ENCODE assay signal across 8 cellular contexts in genomic region chr2:62038980-62039771, GRCh38.
DNase-seq lines count a peak whose midpoint lies in the region; FAIRE-seq and TF ChIP-seq lines count a peak whose summit lies in the region.

No MANE protein-coding gene starts in this region.

- POLR2A ChIA-PET in activated CD4-positive, alpha-beta T cell treated with anti-CD3 and anti-CD28 coated beads, Interleukin-2, amount 10 ng/mL, durations not matched to agents 7 days and 5 days (lab: Charles Lee) = no interaction called here

- peak overlapping the region; percentile 60 for H3K27ac Mint-ChIP-seq in activated CD4-positive, alpha-beta T cell treated with anti-CD3 and anti-CD28 coated beads, Interleukin-2, amount 10 ng/mL, durations not matched to agents 7 days and 5 days
- peak overlapping the region; percentile 60 for H3K27ac Mint-ChIP-seq in astrocyte (ENCODE audit: unreplicated experiment)

- peaks cover 14% of the 10 kb centered on the region for H3K4me1 ChIP-seq in Karpas-422 (ENCODE audit: low read length)
- no peaks in the 10 kb centered on the region for H3K4me1 ChIP-seq in astrocyte (ENCODE audit: insufficient read depth, low read length)

- peak; percentile 16 for DNase-seq in activated CD4-positive, alpha-beta T cell treated with anti-CD3 and anti-CD28 coated beads, Interleukin-2, amount 10 ng/mL, durations not matched to agents 7 days and 5 days
- DNase-seq in activated CD4-positive, alpha-beta T cell treated with anti-CD3 and anti-CD28 coated beads, Interleukin-2, amount 50 U/mL, for 4 hours = no peak
- peak; percentile 5 for DNase-seq in H4 (ENCODE audit: low spot score)
- DNase-seq in Karpas-422 = peak; percentile 83
- DNase-seq in astrocyte (ENCODE audit: low read depth) = peak; percentile 67
- DNase-seq in stimulated activated CD4-positive, alpha-beta T cell treated with anti-CD3 and anti-CD28 coated beads, Interleukin-1b, Interleukin-23, amount 100 ng/mL, for 48 hours = peak; percentile 24
- DNase-seq in MG63 = no peak
- no peak for DNase-seq in NCI-H2029 treated with DMSO at 0.1 percent for 48 hours (lab: John Stamatoyannopoulos, UW)

- no peaks in the 10 kb centered on the region for H3K36me3 Mint-ChIP-seq in activated CD4-positive, alpha-beta T cell treated with anti-CD3 and anti-CD28 coated beads, Interleukin-2, amount 10 ng/mL, durations not matched to agents 7 days and 5 days (ENCODE audit: low read depth)
- peaks cover 2% of the 10 kb centered on the region for H3K36me3 Mint-ChIP-seq in astrocyte (ENCODE audit: low read depth, unreplicated experiment)

- H3K36me3 ChIP-seq in Karpas-422 (ENCODE audit: insufficient read depth, low read length) (no peaks in the 10 kb centered on the region), astrocyte (ENCODE audit: insufficient read depth, low read length) (no peaks in the 10 kb centered on the region), MG63 (no peaks in the 10 kb centered on the region)

- H3K79me2 ChIP-seq in Karpas-422 (ENCODE audit: low read length) (no peaks in the 10 kb centered on the region), astrocyte (ENCODE audit: insufficient read depth, low read length) (no peaks in the 10 kb centered on the region)

- TF ChIP-seq CTCF in astrocyte (IDR thresholded peaks at IDR 0.05; ENCODE audit: insufficient read depth, low read depth, low read length) = no peak

- no peak overlapping the region for H3K9ac ChIP-seq in Karpas-422 (ENCODE audit: low read length)
- H3K9ac ChIP-seq in astrocyte (ENCODE audit: low read length) = no peak overlapping the region

- H3K9me3 Mint-ChIP-seq in activated CD4-positive, alpha-beta T cell treated with anti-CD3 and anti-CD28 coated beads, Interleukin-2, amount 10 ng/mL, durations not matched to agents 7 days and 5 days = peaks cover 7% of the 10 kb centered on the region
- H3K9me3 Mint-ChIP-seq in astrocyte (ENCODE audit: unreplicated experiment) = no peaks in the 10 kb centered on the region

- no peak for FAIRE-seq in astrocyte (lab: Jason Lieb, UNC)

- no peaks in the 10 kb centered on the region for H3K9me2 ChIP-seq in Karpas-422 (replicated peaks; ENCODE audit: insufficient read depth, low read length)

- H3K27me3 Mint-ChIP-seq in activated CD4-positive, alpha-beta T cell treated with anti-CD3 and anti-CD28 coated beads, Interleukin-2, amount 10 ng/mL, durations not matched to agents 7 days and 5 days = no peaks in the 10 kb centered on the region
- no peaks in the 10 kb centered on the region for H3K27me3 Mint-ChIP-seq in astrocyte (ENCODE audit: low read depth, unreplicated experiment)

- H3K27ac ChIP-seq in Karpas-422 (ENCODE audit: low read length) (no peak overlapping the region), astrocyte (ENCODE audit: low read depth, low read length) (no peak overlapping the region)

- no peaks in the 10 kb centered on the region for H3K27me3 ChIP-seq in Karpas-422 (ENCODE audit: low read length)
- no peaks in the 10 kb centered on the region for H3K27me3 ChIP-seq in astrocyte (ENCODE audit: insufficient read depth, low read length)
- H3K27me3 ChIP-seq in MG63 = no peaks in the 10 kb centered on the region

- no peak overlapping the region for H3K4me3 Mint-ChIP-seq in activated CD4-positive, alpha-beta T cell treated with anti-CD3 and anti-CD28 coated beads, Interleukin-2, amount 10 ng/mL, durations not matched to agents 7 days and 5 days
- H3K4me3 Mint-ChIP-seq in astrocyte (ENCODE audit: unreplicated experiment) = no peak overlapping the region

- no peak overlapping the region for H3K4me2 ChIP-seq in Karpas-422 (ENCODE audit: low read depth, low read length, poor library complexity, severe bottlenecking)
- H3K4me2 ChIP-seq in astrocyte (ENCODE audit: low read length) = no peak overlapping the region

- H3K9me3 ChIP-seq in Karpas-422 (ENCODE audit: low read length) (peaks cover 4% of the 10 kb centered on the region; the same call in 1 of the 2 replicates), astrocyte (ENCODE audit: insufficient read depth, low read depth, low read length) (no peaks in the 10 kb centered on the region), MG63 (no peaks in the 10 kb centered on the region; the same call in 1 of the 2 replicates)

- H4K20me1 ChIP-seq in Karpas-422 (ENCODE audit: insufficient read depth, low read depth, low read length) (no peaks in the 10 kb centered on the region), astrocyte (ENCODE audit: insufficient read depth, low read length) (no peaks in the 10 kb centered on the region)

- no peak overlapping the region for H3K4me3 ChIP-seq in Karpas-422 (ENCODE audit: low read length)
- no peak overlapping the region for H3K4me3 ChIP-seq in astrocyte (ENCODE audit: insufficient read depth, low read depth, low read length)
- H3K4me3 ChIP-seq in MG63 = no peak overlapping the region

- H2AFZ ChIP-seq in Karpas-422 (ENCODE audit: low read length) (no peak overlapping the region), astrocyte (ENCODE audit: low read depth, low read length) (no peak overlapping the region)

- H3K4me1 Mint-ChIP-seq in activated CD4-positive, alpha-beta T cell treated with anti-CD3 and anti-CD28 coated beads, Interleukin-2, amount 10 ng/mL, durations not matched to agents 7 days and 5 days = peaks cover 20% of the 10 kb centered on the region
- peaks cover 8% of the 10 kb centered on the region for H3K4me1 Mint-ChIP-seq in astrocyte (ENCODE audit: low read depth, unreplicated experiment)

- CTCF ChIA-PET in activated CD4-positive, alpha-beta T cell treated with anti-CD3 and anti-CD28 coated beads, Interleukin-2, amount 10 ng/mL, durations not matched to agents 7 days and 5 days (lab: Charles Lee) = no interaction called here

Comparison
In these comparisons a context has a peak if more than half of its experiments do, and no peak if none do; other contexts are left out.
1. DNase-seq: peak in activated CD4-positive, alpha-beta T cell treated with anti-CD3 and anti-CD28 coated beads, Interleukin-2, amount 10 ng/mL, durations not matched to agents 7 days and 5 days (single experiment), H4 (single experiment), Karpas-422 (single experiment), astrocyte (single experiment) and stimulated activated CD4-positive, alpha-beta T cell treated with anti-CD3 and anti-CD28 coated beads, Interleukin-1b, Interleukin-23, amount 100 ng/mL, for 48 hours (single experiment); none in activated CD4-positive, alpha-beta T cell treated with anti-CD3 and anti-CD28 coated beads, Interleukin-2, amount 50 U/mL, for 4 hours (0 of 2), MG63 (single experiment) and NCI-H2029 treated with DMSO at 0.1 percent for 48 hours (single experiment).